8 cellular contexts compared by ENCODE assay signal in genomic region chr16:73047536-73048291, GRCh38. TPM values are rescaled to one million over a fixed set of nuclear protein-coding genes. Genes with fewer than 3 reads are reported as not detected.
DNase-seq lines count a peak whose midpoint lies in the region; FAIRE-seq and TF ChIP-seq lines count a peak whose summit lies in the region.

Gene ZFHX3 (minus strand): TSS chr16:73048128. CDS start chr16:72960145, 87,983 bp downstream.

- DNase-seq in stimulated activated CD4-positive, alpha-beta T cell treated with anti-CD3 and anti-CD28 coated beads, Interleukin-4, amount 100 ng/mL, for 1 hour, result peak; percentile 26
- no peak for DNase-seq in stimulated activated CD4-positive, alpha-beta T cell treated with anti-CD3 and anti-CD28 coated beads, Interleukin-1b, Interleukin-23, amount 100 ng/mL, for 48 hours
- no peak for DNase-seq in HFF-Myc (ENCODE audit: extremely low read depth, low read depth)
- peak; percentile 48 for DNase-seq in NCI-H1105 (lab: John Stamatoyannopoulos, UW)
- DNase-seq in activated T-helper 2 cell treated with anti-CD3 and anti-CD28 coated beads, Interferon-gamma antibody, Interleukin-2, Interleukin-4, amounts not matched to agents 10 μg/mL and 5 μg/mL and 100 μg/mL, durations not matched to agents 14 hours and 24 hours and 36 hours (ENCODE audit: low spot score), result no peak
- DNase-seq in germinal center (ENCODE audit: low spot score), result peak; percentile 64
- no peak for DNase-seq in D721Med (ENCODE audit: insufficient read length, low spot score)

- H3K36me3 Mint-ChIP-seq in activated T-helper 2 cell treated with anti-CD3 and anti-CD28 coated beads, Interferon-gamma antibody, Interleukin-2, Interleukin-4, amounts not matched to agents 10 μg/mL and 5 μg/mL and 100 μg/mL, durations not matched to agents 14 hours and 24 hours and 36 hours (ENCODE audit: low read depth), result no peaks in the 10 kb centered on the region

- no peaks in the 10 kb centered on the region for H3K9me3 ChIP-seq in neuron (ENCODE audit: low read length)

- no peaks in the 10 kb centered on the region for H3K9me3 Mint-ChIP-seq in activated T-helper 2 cell treated with anti-CD3 and anti-CD28 coated beads, Interferon-gamma antibody, Interleukin-2, Interleukin-4, amounts not matched to agents 10 μg/mL and 5 μg/mL and 100 μg/mL, durations not matched to agents 14 hours and 24 hours and 36 hours

- no peak for FAIRE-seq in D721Med (lab: Jason Lieb, UNC)

- peaks cover 86% of the 10 kb centered on the region for H3K4me1 ChIP-seq in neuron (ENCODE audit: insufficient read depth, low read length)

- H3K27me3 ChIP-seq in neuron (ENCODE audit: insufficient read depth, low read length), result no peaks in the 10 kb centered on the region

- H2AFZ ChIP-seq in neuron (ENCODE audit: low read depth, low read length), result no peak within 1 kb of the TSS

- intact Hi-C loops in activated T-helper 2 cell treated with anti-CD3 and anti-CD28 coated beads, Interferon-gamma antibody, Interleukin-2, Interleukin-4, amounts not matched to agents 10 μg/mL and 5 μg/mL and 100 μg/mL, durations not matched to agents 14 hours and 24 hours and 36 hours (cut with micrococcal nuclease), result no loop called here

- TF ChIP-seq CTCF in HFF-Myc (IDR thresholded peaks at IDR 0.05; ENCODE audit: low read depth, low read length, missing control alignments) (no peak), D721Med (IDR thresholded peaks at IDR 0.05; ENCODE audit: insufficient read depth, missing control alignments) (no peak)

- no peak within 1 kb of the TSS for H3K27ac Mint-ChIP-seq in activated T-helper 2 cell treated with anti-CD3 and anti-CD28 coated beads, Interferon-gamma antibody, Interleukin-2, Interleukin-4, amounts not matched to agents 10 μg/mL and 5 μg/mL and 100 μg/mL, durations not matched to agents 14 hours and 24 hours and 36 hours

- H3K4me3 ChIP-seq in HFF-Myc (replicated peaks; ENCODE audit: low read depth, low read length) (peak within 1 kb of the TSS; percentile 65), neuron (ENCODE audit: low read length) (peak within 1 kb of the TSS; percentile 58)

- H3K36me3 ChIP-seq in neuron (ENCODE audit: insufficient read depth, low read length), result no peaks in the 10 kb centered on the region

- peak within 1 kb of the TSS; percentile 55 for H3K4me3 Mint-ChIP-seq in activated T-helper 2 cell treated with anti-CD3 and anti-CD28 coated beads, Interferon-gamma antibody, Interleukin-2, Interleukin-4, amounts not matched to agents 10 μg/mL and 5 μg/mL and 100 μg/mL, durations not matched to agents 14 hours and 24 hours and 36 hours (ENCODE audit: low read depth)

- no peaks in the 10 kb centered on the region for H3K4me1 Mint-ChIP-seq in activated T-helper 2 cell treated with anti-CD3 and anti-CD28 coated beads, Interferon-gamma antibody, Interleukin-2, Interleukin-4, amounts not matched to agents 10 μg/mL and 5 μg/mL and 100 μg/mL, durations not matched to agents 14 hours and 24 hours and 36 hours (ENCODE audit: low read depth)

- peaks cover 45% of the 10 kb centered on the region for H3K27me3 Mint-ChIP-seq in activated T-helper 2 cell treated with anti-CD3 and anti-CD28 coated beads, Interferon-gamma antibody, Interleukin-2, Interleukin-4, amounts not matched to agents 10 μg/mL and 5 μg/mL and 100 μg/mL, durations not matched to agents 14 hours and 24 hours and 36 hours (ENCODE audit: low read depth)

RNA-seq across cellular contexts. Expression of gene ZFHX3, which starts in this region (rescaled TPM):
- total RNA-seq in activated T-helper 2 cell treated with anti-CD3 and anti-CD28 coated beads, Interferon-gamma antibody, Interleukin-2, Interleukin-4, amounts not matched to agents 10 μg/mL and 5 μg/mL and 100 μg/mL, durations not matched to agents 14 hours and 24 hours and 36 hours, result 0.62 and 1.2 TPM in 2 replicates

Comparison
In these comparisons a context has a peak if more than half of its experiments do, and no peak if none do; other contexts are left out.
1. DNase-seq: peak in stimulated activated CD4-positive, alpha-beta T cell treated with anti-CD3 and anti-CD28 coated beads, Interleukin-4, amount 100 ng/mL, for 1 hour (single experiment), NCI-H1105 (single experiment) and germinal center (single experiment); none in stimulated activated CD4-positive, alpha-beta T cell treated with anti-CD3 and anti-CD28 coated beads, Interleukin-1b, Interleukin-23, amount 100 ng/mL, for 48 hours (single experiment), HFF-Myc (single experiment), activated T-helper 2 cell treated with anti-CD3 and anti-CD28 coated beads, Interferon-gamma antibody, Interleukin-2, Interleukin-4, amounts not matched to agents 10 μg/mL and 5 μg/mL and 100 μg/mL, durations not matched to agents 14 hours and 24 hours and 36 hours (single experiment) and D721Med (single experiment).